In genomic region chr12:95158919-95159318, GRCh38 we compare ENCODE assay signal across 15 cellular contexts. TPM values are rescaled to one million over a fixed set of nuclear protein-coding genes. Genes with fewer than 3 reads are reported as not detected.
DNase-seq lines count a peak whose midpoint lies in the region; ATAC-seq and TF ChIP-seq lines count a peak whose summit lies in the region.
"Had no signal": no experiment of that assay in that cellular context is flagged by ENCODE, and none has a peak within 500 bp of the region (broad histone marks: within the 10 kb centered on the region; RNA-seq: fewer than 3 reads in every experiment).

No MANE protein-coding gene starts in this region.

- ATAC-seq in GM23338 (no peak), left ventricle myocardium superior (peak; percentile 85)
- ATAC-seq: A549, GM12878 had no signal

- H3K27me3 ChIP-seq in GM23338 (ENCODE audit: insufficient read depth) (no peaks in the 10 kb centered on the region), endodermal cell (ENCODE audit: control insufficient read depth, insufficient read depth, low read length, poor library complexity, severe bottlenecking) (no peaks in the 10 kb centered on the region), brain microvascular endothelial cell (replicated peaks) (no peaks in the 10 kb centered on the region)

- peaks cover 36% of the 10 kb centered on the region for H3K36me3 Mint-ChIP-seq in GM23338 (ENCODE audit: low read depth)
- H3K36me3 Mint-ChIP-seq in endodermal cell (ENCODE audit: low read depth), result peaks cover 86% of the 10 kb centered on the region

- no peak for TF ChIP-seq CTCF in GM23338 (conservative IDR thresholded peaks at IDR 0.05; ENCODE audit: low read depth in 2 of 2)
- no peak for TF ChIP-seq CTCF in endodermal cell (conservative IDR thresholded peaks at IDR 0.05)
- no peak for TF ChIP-seq CTCF in brain microvascular endothelial cell (IDR thresholded peaks at IDR 0.05; ENCODE audit: low read depth, low read length, missing control alignments)

- no peak overlapping the region for H3K4me3 ChIP-seq in GM23338
- H3K4me3 ChIP-seq in endodermal cell (ENCODE audit: low read length), result no peak overlapping the region
- no peak overlapping the region for H3K4me3 ChIP-seq in brain microvascular endothelial cell (ENCODE audit: low read depth, low read length)
- H3K4me3 ChIP-seq: A549, GM12878, GM23248 had no signal

- peak overlapping the region; percentile 50 for H3K27ac Mint-ChIP-seq in GM23338
- H3K27ac Mint-ChIP-seq in endodermal cell, result peak overlapping the region; percentile 72
- H3K27ac Mint-ChIP-seq: CD14-positive monocyte had no signal

- H3K4me3 Mint-ChIP-seq in GM23338 (no peak overlapping the region), endodermal cell (no peak overlapping the region)
- H3K4me3 Mint-ChIP-seq: CD14-positive monocyte; CD8-positive, alpha-beta memory T cell had no signal

- H4K20me1 ChIP-seq in GM23338 (replicated peaks; ENCODE audit: insufficient read depth), result no peaks in the 10 kb centered on the region

- H3F3A ChIP-seq in GM23338 (replicated peaks; ENCODE audit: low read depth), result peaks cover 3% of the 10 kb centered on the region; the same call in 1 of the 2 replicates

- no peak overlapping the region for H3K9ac ChIP-seq in endodermal cell (ENCODE audit: extremely low read depth, low read length, poor library complexity, severe bottlenecking)
- H3K9ac ChIP-seq: GM23248 had no signal

- H3K4me1 Mint-ChIP-seq in GM23338 (peaks cover 47% of the 10 kb centered on the region), endodermal cell (peaks cover 11% of the 10 kb centered on the region)
- H3K4me1 Mint-ChIP-seq: CD14-positive monocyte; CD8-positive, alpha-beta memory T cell had no signal

- H3K4me1 ChIP-seq in GM23338 (ENCODE audit: insufficient read depth) (peaks cover 16% of the 10 kb centered on the region), endodermal cell (ENCODE audit: control insufficient read depth, insufficient read depth, low read length) (no peaks in the 10 kb centered on the region)

- H3K9me3 ChIP-seq in endodermal cell (ENCODE audit: control insufficient read depth, low read length), result peaks cover 17% of the 10 kb centered on the region
- H3K9me3 ChIP-seq: A549, Caco-2 had no signal

- H3K27ac ChIP-seq in GM23338 (ENCODE audit: low read depth) (no peak overlapping the region), endodermal cell (ENCODE audit: low read depth, low read length) (no peak overlapping the region), brain microvascular endothelial cell (no peak overlapping the region)
- H3K27ac ChIP-seq: GM23248 had no signal

- no peak for DNase-seq in GM23338 (ENCODE audit: low spot score)
- peak; percentile 42 for DNase-seq in OCI-M1 (lab: John Stamatoyannopoulos, UW)
- DNase-seq in endodermal cell, result no peak
- DNase-seq in left ventricle myocardium superior, result no peak
- DNase-seq in kidney glomerular epithelial cell (lab: John Stamatoyannopoulos, UW), result no peak
- DNase-seq in brain microvascular endothelial cell, result no peak
- no peak for DNase-seq in NCI-H526 (lab: John Stamatoyannopoulos, UW)
- DNase-seq: Caco-2; CD8-positive, alpha-beta memory T cell; GM23248; H7; IMR-90 had no signal

- no peak overlapping the region for H3K4me2 ChIP-seq in GM23338
- H3K4me2 ChIP-seq: A549 had no signal

- H3K27me3 Mint-ChIP-seq in GM23338 (ENCODE audit: insufficient read depth, low read depth, poor library complexity), result peaks cover 8% of the 10 kb centered on the region
- no peaks in the 10 kb centered on the region for H3K27me3 Mint-ChIP-seq in endodermal cell (ENCODE audit: insufficient read depth)

- 91 to 94% methylated on average over 3 of the region's 3 CpGs for WGBS in endodermal cell (ENCODE audit: insufficient coverage in 1 of 2, insufficient read length in 1 of 2), 2 experiments

- intact Hi-C loops in left ventricle myocardium superior (cut with micrococcal nuclease), result no loop called here

- peaks cover 6% of the 10 kb centered on the region; the same call in 1 of the 2 replicates for H3K79me2 ChIP-seq in GM23338 (replicated peaks; ENCODE audit: insufficient read depth)

- in situ Hi-C loops in brain microvascular endothelial cell (cut with HindIII; ENCODE audit: low pct_ligation_motif_present, low sequenced_read_pairs), result no loop called here

- no peaks in the 10 kb centered on the region for H3K9me2 ChIP-seq in GM23338 (ENCODE audit: insufficient read depth)

- H3K36me3 ChIP-seq in GM23338 (ENCODE audit: insufficient read depth) (no peaks in the 10 kb centered on the region), endodermal cell (ENCODE audit: control insufficient read depth, insufficient read depth, low read length) (peaks cover 56% of the 10 kb centered on the region), brain microvascular endothelial cell (replicated peaks) (no peaks in the 10 kb centered on the region)

- H3K9me3 Mint-ChIP-seq in GM23338 (no peaks in the 10 kb centered on the region; the same call in 2 of the 3 replicates), endodermal cell (peaks cover 31% of the 10 kb centered on the region)

- H2AFZ ChIP-seq in GM23338, result no peak overlapping the region
- H2AFZ ChIP-seq: GM23248 had no signal

TF ChIP-seq in GM23338, 12 proteins besides CTCF, POLR2A, EP300 and RAD21 (continues in another document):
- TF ChIP-seq ZNF462 (CRISPR knock-in tag; IDR thresholded peaks at IDR 0.05), result no peak
- TF ChIP-seq EZH2phosphoT487 (IDR thresholded peaks at IDR 0.05; ENCODE audit: unreplicated experiment), result no peak
- no peak for TF ChIP-seq POLR2AphosphoS5 (IDR thresholded peaks at IDR 0.05; ENCODE audit: low read depth)
- TF ChIP-seq EZH2 (IDR thresholded peaks at IDR 0.05; ENCODE audit: low read depth, unreplicated experiment), result no peak
- TF ChIP-seq NANOG (IDR thresholded peaks at IDR 0.05; ENCODE audit: borderline replicate concordance), result no peak

RNA-seq across cellular contexts. Expression of gene FGD6, which starts 58.3 kb away (rescaled TPM):
- 24.0 and 32.4 TPM in 2 replicates for total RNA-seq in GM23338 (2014; rRNA removed; shearing (Covaris generic))
- 11.9 and 12.9 TPM in 2 replicates for polyA plus RNA-seq in GM23338 (2016; fragmentation: Nextera tagmentation; extraction: Ambion mirVana)
- 100 to 1,000 TPM in 1 of 2 donors, 10 to 100 TPM in 1; 95.3 to 124 TPM for total RNA-seq in endodermal cell
- polyA plus RNA-seq in endodermal cell (2013, experiment 1 of 2), result 14.3 TPM
- 16.1 TPM for polyA plus RNA-seq in endodermal cell (2013, experiment 2 of 2)
- 23.5 TPM for total RNA-seq in left ventricle myocardium superior

RNA-seq across cellular contexts. Expression of gene VEZT, which starts 58.7 kb away (rescaled TPM):
- 51.5 and 51.9 TPM in 2 replicates for total RNA-seq in GM23338 (2014; rRNA removed; shearing (Covaris generic))
- 28.2 and 34.2 TPM in 2 replicates for polyA plus RNA-seq in GM23338 (2016; fragmentation: Nextera tagmentation; extraction: Ambion mirVana)
- total RNA-seq in endodermal cell, result 100 to 1,000 TPM; 146 to 201 TPM
- polyA plus RNA-seq in endodermal cell (2013, experiment 1 of 2), result 95.3 TPM
- polyA plus RNA-seq in endodermal cell (2013, experiment 2 of 2), result 95.6 TPM
- 59.0 TPM for total RNA-seq in left ventricle myocardium superior
